In genomic region chr22:25281675-25282345, GRCh38 we compare ENCODE assay signal across 20 cellular contexts.
A peak's percentile ranks its signal among the peaks of the same experiment; 100 is the strongest.
DNase-seq lines count a peak whose midpoint lies in the region; ATAC-seq, FAIRE-seq and TF ChIP-seq lines count a peak whose summit lies in the region.
"Had no signal": no experiment of that assay in that cellular context is flagged by ENCODE, and none has a peak within 500 bp of the region (broad histone marks: within the 10 kb centered on the region; RNA-seq: fewer than 3 reads in every experiment).

No MANE protein-coding gene starts in this region.

- H3K9ac ChIP-seq in astrocyte (ENCODE audit: low read length) = no peak overlapping the region
- H3K9ac ChIP-seq: SK-N-SH had no signal

- no peaks in the 10 kb centered on the region for H3K9me3 Mint-ChIP-seq in activated naive CD4-positive, alpha-beta T cell treated with anti-CD3 and anti-CD28 coated beads, Interleukin-2, amount 50 U/mL, for 24 hours
- H3K9me3 Mint-ChIP-seq in astrocyte (ENCODE audit: unreplicated experiment) = peaks cover 6% of the 10 kb centered on the region

- no peak for TF ChIP-seq CTCF in astrocyte (IDR thresholded peaks at IDR 0.05; ENCODE audit: insufficient read depth, low read depth, low read length)

- H3K79me2 ChIP-seq in astrocyte (ENCODE audit: insufficient read depth, low read length) = no peaks in the 10 kb centered on the region

- no peak overlapping the region for H3K4me2 ChIP-seq in astrocyte (ENCODE audit: low read length)
- H3K4me2 ChIP-seq: SK-N-SH had no signal

- no peak for FAIRE-seq in astrocyte (lab: Jason Lieb, UNC)
- FAIRE-seq: HTR-8/SVneo, keratinocyte, small intestine had no signal

- H3K27ac Mint-ChIP-seq in activated naive CD4-positive, alpha-beta T cell treated with anti-CD3 and anti-CD28 coated beads, Interleukin-2, amount 50 U/mL, for 24 hours = no peak overlapping the region
- H3K27ac Mint-ChIP-seq in astrocyte (ENCODE audit: unreplicated experiment) = no peak overlapping the region

- H3K4me3 ChIP-seq in astrocyte (ENCODE audit: insufficient read depth, low read depth, low read length) = no peak overlapping the region
- H3K4me3 ChIP-seq: upper lobe of left lung had no signal

- H3K36me3 ChIP-seq in astrocyte (ENCODE audit: insufficient read depth, low read length) = no peaks in the 10 kb centered on the region
- H3K36me3 ChIP-seq: esophagus squamous epithelium, upper lobe of left lung had no signal

- H4K20me1 ChIP-seq in astrocyte (ENCODE audit: insufficient read depth, low read length) = no peaks in the 10 kb centered on the region

- H3K9me3 ChIP-seq in astrocyte (ENCODE audit: insufficient read depth, low read depth, low read length) = no peaks in the 10 kb centered on the region
- H3K9me3 ChIP-seq: esophagus squamous epithelium, SK-N-SH, upper lobe of left lung had no signal

- peak overlapping the region; percentile 51 for H3K4me3 Mint-ChIP-seq in activated naive CD4-positive, alpha-beta T cell treated with anti-CD3 and anti-CD28 coated beads, Interleukin-2, amount 50 U/mL, for 24 hours
- peak overlapping the region; percentile 86 for H3K4me3 Mint-ChIP-seq in astrocyte (ENCODE audit: unreplicated experiment)

- H3K36me3 Mint-ChIP-seq in activated naive CD4-positive, alpha-beta T cell treated with anti-CD3 and anti-CD28 coated beads, Interleukin-2, amount 50 U/mL, for 24 hours = no peaks in the 10 kb centered on the region
- peaks cover 5% of the 10 kb centered on the region for H3K36me3 Mint-ChIP-seq in astrocyte (ENCODE audit: low read depth, unreplicated experiment)

- no peak overlapping the region for H3K27ac ChIP-seq in astrocyte (ENCODE audit: low read depth, low read length)
- H3K27ac ChIP-seq: esophagus squamous epithelium, upper lobe of left lung had no signal

- peaks cover 43% of the 10 kb centered on the region for H3K27me3 Mint-ChIP-seq in activated naive CD4-positive, alpha-beta T cell treated with anti-CD3 and anti-CD28 coated beads, Interleukin-2, amount 50 U/mL, for 24 hours
- H3K27me3 Mint-ChIP-seq in astrocyte (ENCODE audit: low read depth, unreplicated experiment) = peaks cover 63% of the 10 kb centered on the region

- H2AFZ ChIP-seq in astrocyte (ENCODE audit: low read depth, low read length) = no peak overlapping the region

- H3K4me1 Mint-ChIP-seq in activated naive CD4-positive, alpha-beta T cell treated with anti-CD3 and anti-CD28 coated beads, Interleukin-2, amount 50 U/mL, for 24 hours = peaks cover 13% of the 10 kb centered on the region
- H3K4me1 Mint-ChIP-seq in astrocyte (ENCODE audit: low read depth, unreplicated experiment) = peaks cover 5% of the 10 kb centered on the region

- DNase-seq in activated naive CD4-positive, alpha-beta T cell (lab: John Stamatoyannopoulos, UW) = no peak
- DNase-seq in astrocyte (ENCODE audit: low read depth) (no peak), medulla oblongata (ENCODE audit: extremely low spot score) (peak; percentile 9), NCI-H2227 (lab: John Stamatoyannopoulos, UW; ENCODE audit: unreplicated experiment) (no peak), A172 (ENCODE audit: low spot score) (no peak)
- no peak for DNase-seq in activated CD4-positive, alpha-beta T cell treated with anti-CD3 and anti-CD28 coated beads for 48 hours
- DNase-seq: ACHN; activated CD4-positive, alpha-beta T cell treated with anti-CD3 and anti-CD28 coated beads for 4 hours; DMS 273 treated with DMSO at 0.1 percent for 48 hours; esophagus squamous epithelium; NCI-H1417; NCI-H748 treated with DMSO at 0.1 percent for 48 hours; small intestine had no signal

- H3K4me1 ChIP-seq in astrocyte (ENCODE audit: insufficient read depth, low read length) = no peaks in the 10 kb centered on the region

- H3K27me3 ChIP-seq in astrocyte (ENCODE audit: insufficient read depth, low read length) = peaks cover 34% of the 10 kb centered on the region

- ATAC-seq in GM21515 (IDR thresholded peaks at IDR 0.05; ENCODE audit: unreplicated experiment) = no peak
- ATAC-seq: HCT116 had no signal
